In genomic region chr10:101676573-101676972, GRCh38 we compare ENCODE assay signal across 26 cellular contexts. TPM values are rescaled to one million over a fixed set of nuclear protein-coding genes. Genes with fewer than 3 reads are reported as not detected.
DNase-seq lines count a peak whose midpoint lies in the region; ATAC-seq, FAIRE-seq and TF ChIP-seq lines count a peak whose summit lies in the region.
"Had no signal": no experiment of that assay in that cellular context is flagged by ENCODE, and none has a peak within 500 bp of the region (broad histone marks: within the 10 kb centered on the region; RNA-seq: fewer than 3 reads in every experiment).

No MANE protein-coding gene starts in this region.

- intact Hi-C loops in activated B cell treated with CpG ODN at 0.5 μM for 24 hours (cut with micrococcal nuclease) (no loop called here), kidney (cut with DNase I) (no loop called here)

- CTCF ChIA-PET in activated B cell treated with CpG ODN at 0.5 μM for 24 hours (lab: Charles Lee) = no interaction called here

- no peak for TF ChIP-seq CTCF in activated B cell treated with CpG ODN at 0.5 μM for 24 hours (IDR thresholded peaks at IDR 0.05)
- TF ChIP-seq CTCF in endothelial cell (IDR thresholded peaks at IDR 0.05; ENCODE audit: unreplicated experiment) = no peak
- TF ChIP-seq CTCF in GM13976 (IDR thresholded peaks at IDR 0.05; ENCODE audit: borderline replicate concordance, control extremely low read depth, extremely low read depth, insufficient read depth, missing control alignments) = no peak
- no peak for TF ChIP-seq CTCF in GM10266 (IDR thresholded peaks at IDR 0.05; ENCODE audit: control insufficient read depth, insufficient read depth, low read depth, missing control alignments)
- no peak for TF ChIP-seq CTCF in kidney (IDR thresholded peaks at IDR 0.05; ENCODE audit: borderline replicate concordance, extremely low read depth, insufficient read depth)

- H3K27me3 Mint-ChIP-seq in activated naive CD8-positive, alpha-beta T cell = no peaks in the 10 kb centered on the region
- no peaks in the 10 kb centered on the region for H3K27me3 Mint-ChIP-seq in activated naive CD8-positive, alpha-beta T cell treated with anti-CD3 and anti-CD28 coated beads for 36 hours
- H3K27me3 Mint-ChIP-seq in activated B cell treated with CpG ODN at 0.5 μM for 24 hours (no peaks in the 10 kb centered on the region), endothelial cell (ENCODE audit: unreplicated experiment) (peaks cover 3% of the 10 kb centered on the region)
- H3K27me3 Mint-ChIP-seq: CD4-positive, alpha-beta T cell; CD8-positive, alpha-beta memory T cell had no signal

- POLR2A ChIA-PET in activated B cell treated with CpG ODN at 0.5 μM for 24 hours (lab: Charles Lee) = no interaction called here

- H3K9me3 ChIP-seq in kidney (ENCODE audit: control insufficient read depth in 1 of 2, low read length in 2 of 2) = peaks cover 4 to 5% of the 10 kb centered on the region in 2 donors
- H3K9me3 ChIP-seq: A549, BE2C had no signal

- H3K36me3 ChIP-seq in kidney (ENCODE audit: control insufficient read depth in 1 of 2, insufficient read depth in 2 of 2, low read length in 2 of 2) = peaks cover 20% of the 10 kb centered on the region in 2 donors

- peaks cover 7% of the 10 kb centered on the region for H3K9me3 Mint-ChIP-seq in activated naive CD8-positive, alpha-beta T cell (ENCODE audit: low read depth)
- H3K9me3 Mint-ChIP-seq in activated naive CD8-positive, alpha-beta T cell treated with anti-CD3 and anti-CD28 coated beads for 36 hours = peaks cover 5% of the 10 kb centered on the region
- H3K9me3 Mint-ChIP-seq in activated B cell treated with CpG ODN at 0.5 μM for 24 hours (peaks cover 7% of the 10 kb centered on the region), endothelial cell (ENCODE audit: unreplicated experiment) (no peaks in the 10 kb centered on the region)

- in situ Hi-C loops in GM13976 (cut with MboI; ENCODE audit: low sequenced_read_pairs, unreplicated experiment) = no loop called here

- no peak overlapping the region for H3K27ac ChIP-seq in kidney (ENCODE audit: low read depth in 2 of 2, low read length in 2 of 2)
- H3K27ac ChIP-seq: A549; BLaER1 treated with 17β-estradiol and CSF1 and Interleukin-3, amounts not matched to agents 10 nM and 100 nM; GM23248 had no signal

- no peak overlapping the region for H3K9ac ChIP-seq in kidney (ENCODE audit: low read length in 2 of 2)
- H3K9ac ChIP-seq: BLaER1 treated with 17β-estradiol and CSF1 and Interleukin-3, amounts not matched to agents 10 nM and 100 nM; GM23248 had no signal

- FAIRE-seq in kidney (lab: Jason Lieb, UNC) = no peak
- FAIRE-seq: A549, G401.6, GM12878, GM18507, H1 had no signal

- H3K4me3 Mint-ChIP-seq in activated naive CD8-positive, alpha-beta T cell = peak overlapping the region; percentile 14
- H3K4me3 Mint-ChIP-seq in activated naive CD8-positive, alpha-beta T cell treated with anti-CD3 and anti-CD28 coated beads for 36 hours = no peak overlapping the region
- no peak overlapping the region for H3K4me3 Mint-ChIP-seq in activated B cell treated with CpG ODN at 0.5 μM for 24 hours
- H3K4me3 Mint-ChIP-seq in endothelial cell (ENCODE audit: unreplicated experiment) = peak overlapping the region; percentile 61
- H3K4me3 Mint-ChIP-seq: CD14-positive monocyte; CD4-positive, alpha-beta T cell; CD8-positive, alpha-beta memory T cell; HFFc6 had no signal

- DNase-seq in activated naive CD8-positive, alpha-beta T cell treated with anti-CD3 and anti-CD28 coated beads for 36 hours = no peak
- DNase-seq in activated B cell treated with CpG ODN at 0.5 μM for 24 hours (no peak), endothelial cell (ENCODE audit: low spot score) (no peak), GM13976 (ENCODE audit: low spot score) (no peak), GM10266 (ENCODE audit: extremely low spot score) (no peak), kidney (no peak)
- DNase-seq: 8988T; ACHN; AML-193; BE2C; CD4-positive, alpha-beta T cell; CD8-positive, alpha-beta memory T cell; DMS 273 treated with DMSO at 0.1 percent for 48 hours; DND-41; GM23248; H7; HCEC 1CT; HFFc6 had no signal

- H3K36me3 Mint-ChIP-seq in activated naive CD8-positive, alpha-beta T cell = peaks cover 15% of the 10 kb centered on the region
- peaks cover 40% of the 10 kb centered on the region for H3K36me3 Mint-ChIP-seq in activated naive CD8-positive, alpha-beta T cell treated with anti-CD3 and anti-CD28 coated beads for 36 hours
- H3K36me3 Mint-ChIP-seq in activated B cell treated with CpG ODN at 0.5 μM for 24 hours (ENCODE audit: low read depth) = peaks cover 58% of the 10 kb centered on the region
- peaks cover 38% of the 10 kb centered on the region for H3K36me3 Mint-ChIP-seq in endothelial cell (ENCODE audit: low read depth, unreplicated experiment)

- no peaks in the 10 kb centered on the region for H3K4me1 ChIP-seq in kidney (ENCODE audit: control insufficient read depth in 1 of 2, insufficient read depth in 1 of 2, low read depth in 1 of 2, low read length in 2 of 2)
- H3K4me1 ChIP-seq: A549, BE2C had no signal

- ATAC-seq in activated B cell treated with CpG ODN at 0.5 μM for 24 hours (ENCODE audit: low read depth) = no peak
- ATAC-seq: A549, GM12878 had no signal

- no peak overlapping the region for H3K27ac Mint-ChIP-seq in activated naive CD8-positive, alpha-beta T cell
- no peak overlapping the region for H3K27ac Mint-ChIP-seq in activated naive CD8-positive, alpha-beta T cell treated with anti-CD3 and anti-CD28 coated beads for 36 hours
- H3K27ac Mint-ChIP-seq in activated B cell treated with CpG ODN at 0.5 μM for 24 hours = peak overlapping the region; percentile 4
- H3K27ac Mint-ChIP-seq in endothelial cell (ENCODE audit: unreplicated experiment) = no peak overlapping the region
- H3K27ac Mint-ChIP-seq: CD4-positive, alpha-beta T cell; HFFc6 had no signal

- H3K4me3 ChIP-seq in kidney (ENCODE audit: low read length in 2 of 2) = no peak overlapping the region
- H3K4me3 ChIP-seq: A549; BLaER1 treated with 17β-estradiol and CSF1 and Interleukin-3, amounts not matched to agents 10 nM and 100 nM; GM12878; GM23248 had no signal

- peaks cover 5% of the 10 kb centered on the region for H3K4me1 Mint-ChIP-seq in activated naive CD8-positive, alpha-beta T cell (ENCODE audit: low read depth)
- peaks cover 6% of the 10 kb centered on the region for H3K4me1 Mint-ChIP-seq in activated naive CD8-positive, alpha-beta T cell treated with anti-CD3 and anti-CD28 coated beads for 36 hours
- H3K4me1 Mint-ChIP-seq in activated B cell treated with CpG ODN at 0.5 μM for 24 hours (peaks cover 7% of the 10 kb centered on the region), endothelial cell (ENCODE audit: unreplicated experiment) (peaks cover 18% of the 10 kb centered on the region)
- H3K4me1 Mint-ChIP-seq: CD14-positive monocyte had no signal

RNA-seq across cellular contexts. Expression of gene FBXW4, which starts 18.4 kb away (rescaled TPM):
- 10 to 100 TPM; 29.5 to 34.0 TPM for total RNA-seq in activated naive CD8-positive, alpha-beta T cell treated with anti-CD3 and anti-CD28 coated beads for 36 hours
- 69.4 and 74.2 TPM in 2 replicates for total RNA-seq in activated B cell treated with CpG ODN at 0.5 μM for 24 hours
- total RNA-seq in endothelial cell (ENCODE audit: unreplicated experiment) = 36.0 TPM
- 80.1 TPM for total RNA-seq in kidney
- polyA plus RNA-seq in kidney (ENCODE audit: insufficient read depth, low read depth, low replicate concordance) = 47.6 TPM

Comparison
In these comparisons a context has a peak if more than half of its experiments do, and no peak if none do; other contexts are left out.
1. H3K4me3 Mint-ChIP-seq: peak in activated naive CD8-positive, alpha-beta T cell (single experiment) and endothelial cell (single experiment); none in activated naive CD8-positive, alpha-beta T cell treated with anti-CD3 and anti-CD28 coated beads for 36 hours (single experiment) and activated B cell treated with CpG ODN at 0.5 μM for 24 hours (single experiment).